In the genomic region with DNA sequence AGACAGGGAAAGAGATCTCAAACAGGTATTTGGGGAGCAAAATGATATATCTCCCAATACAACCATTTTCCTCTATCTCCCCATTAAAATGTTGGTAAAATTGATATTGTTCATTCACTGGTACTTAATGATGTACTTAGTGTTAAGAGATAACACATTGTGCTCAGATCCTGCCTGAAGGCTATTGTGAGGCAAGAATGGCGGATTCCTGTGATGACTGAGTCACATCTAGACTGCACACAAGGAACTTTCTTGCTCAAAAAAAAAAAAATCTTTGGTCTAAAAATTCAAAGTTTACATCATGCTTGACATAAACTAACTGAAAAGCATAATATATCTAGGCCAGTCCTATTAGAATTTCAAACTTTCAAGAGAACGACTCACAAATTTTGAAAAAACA, we compare ENCODE assay signal across 22 cellular contexts.
"Had no signal": no experiment of that assay in that cellular context is flagged by ENCODE, and none has a peak within 500 bp of the region (broad histone marks: within the 10 kb centered on the region; RNA-seq: fewer than 3 reads in every experiment).

No MANE protein-coding gene starts in this region.

- ATAC-seq: activated CD4-positive, alpha-beta T cell treated with anti-CD3 and anti-CD28 coated beads for 36 hours; activated T-cell treated with anti-CD3 and anti-CD28 coated beads, Interleukin-2, amount 50 U/mL, for 4 hours; effector memory CD8-positive, alpha-beta T cell; gastroesophageal sphincter; left cardiac atrium; right cardiac atrium; stimulated activated naive CD8-positive, alpha-beta T cell treated with anti-CD3 and anti-CD28 coated beads, Interleukin-15, Interleukin-2, amounts not matched to agents 100 U/mL and 50 U/mL, for 24 hours had no signal

- H3K4me3 ChIP-seq: adrenal gland, colonic mucosa, dorsolateral prefrontal cortex, gastroesophageal sphincter, upper lobe of left lung had no signal

- DNase-seq: activated B cell treated with CpG ODN at 0.5 μM for 24 hours; activated CD4-positive, alpha-beta T cell treated with anti-CD3 and anti-CD28 coated beads for 36 hours; activated CD4-positive, alpha-beta T cell treated with anti-CD3 and anti-CD28 coated beads, Interleukin-2, amount 50 U/mL, for 4 hours; activated CD8-positive, alpha-beta memory T cell treated with anti-CD3 and anti-CD28 coated beads, Interleukin-2, amount 50 U/mL, for 48 hours; activated naive CD4-positive, alpha-beta T cell; activated T-cell treated with anti-CD3 and anti-CD28 coated beads, Interleukin-2, amount 50 U/mL, for 4 hours; adrenal gland; colonic mucosa; dorsolateral prefrontal cortex; effector memory CD8-positive, alpha-beta T cell; head of caudate nucleus; islet precursor cell; left cardiac atrium; mesenchymal stem cell; right cardiac atrium; stimulated activated CD4-positive, alpha-beta T cell treated with anti-CD3 and anti-CD28 coated beads, Interleukin-4, amount 100 ng/mL, for 24 hours; stimulated activated naive CD8-positive, alpha-beta T cell treated with anti-CD3 and anti-CD28 coated beads, Interleukin-15, Interleukin-2, amounts not matched to agents 100 U/mL and 50 U/mL, for 24 hours; upper lobe of left lung had no signal

- H3K27me3 ChIP-seq: adrenal gland, colonic mucosa, dorsolateral prefrontal cortex, gastroesophageal sphincter, neutrophil, upper lobe of left lung had no signal

- H3K36me3 ChIP-seq: adrenal gland, colonic mucosa, gastroesophageal sphincter, neutrophil, upper lobe of left lung had no signal

- FAIRE-seq: astrocyte, endothelial cell of umbilical vein had no signal
